ENCODE assay signal across 24 cellular contexts in genomic region chr2:72894466-72894865, GRCh38. TPM values are rescaled to one million over a fixed set of nuclear protein-coding genes. Genes with fewer than 3 reads are reported as not detected.
"Had no signal": no experiment of that assay in that cellular context is flagged by ENCODE, and none has a peak within 500 bp of the region (broad histone marks: within the 10 kb centered on the region; RNA-seq: fewer than 3 reads in every experiment).

No MANE protein-coding gene starts in this region.

- ATAC-seq: activated CD4-positive, CD25-positive, alpha-beta regulatory T cell treated with anti-CD3 and anti-CD28 coated beads, Interleukin-2, amount 50 U/mL, for 24 hours; activated CD8-positive, alpha-beta T cell treated with anti-CD3 and anti-CD28 coated beads, Interleukin-2, amount 10 ng/mL, durations not matched to agents 7 days and 5 days; activated naive CD8-positive, alpha-beta T cell treated with anti-CD3 and anti-CD28 coated beads, Interleukin-2, amount 50 U/mL, for 24 hours; gastroesophageal sphincter had no signal

- FAIRE-seq: colon had no signal

- H3K27me3 ChIP-seq: vagina had no signal

- DNase-seq: activated CD4-positive, alpha-beta T cell treated with anti-CD3 and anti-CD28 coated beads, Interleukin-2, amount 10 ng/mL, durations not matched to agents 7 days and 5 days; activated CD8-positive, alpha-beta memory T cell treated with anti-CD3 and anti-CD28 coated beads, Interleukin-2, amount 50 U/mL, for 48 hours; activated CD8-positive, alpha-beta T cell treated with anti-CD3 and anti-CD28 coated beads, Interleukin-2, amount 10 ng/mL, durations not matched to agents 7 days and 5 days; activated effector memory CD4-positive, alpha-beta T cell treated with Interleukin-2 at 50 U/mL for 16 hours; activated naive CD4-positive, alpha-beta T cell treated with anti-CD3 and anti-CD28 coated beads, Interleukin-2, amount 10 ng/mL, durations not matched to agents 7 days and 5 days; activated naive CD8-positive, alpha-beta T cell treated with anti-CD3 and anti-CD28 coated beads, Interleukin-2, amount 50 U/mL, for 24 hours; activated T-cell treated with anti-CD3 and anti-CD28 coated beads, Interleukin-2, amount 50 U/mL, for 48 hours; anterior cingulate cortex; central memory CD4-positive, alpha-beta T cell; dorsolateral prefrontal cortex; erythroblast; heart left ventricle; nephron progenitor cell; occipital lobe; retina; stimulated activated naive B cell treated with anti-CD40 and anti-IgM and Interleukin-4, amounts not matched to agents 10 μg/mL and 1 μg/mL and 100 μg/mL, for 72 hours; tibial artery had no signal

- H3K36me3 ChIP-seq: vagina had no signal

- H3K27ac ChIP-seq: dorsolateral prefrontal cortex, gastroesophageal sphincter, heart left ventricle, tibial artery, vagina had no signal

- H3K4me3 ChIP-seq: dorsolateral prefrontal cortex, gastroesophageal sphincter, heart left ventricle, tibial artery, vagina had no signal

- H3K9me3 ChIP-seq: gastroesophageal sphincter, heart left ventricle, tibial artery, vagina had no signal

RNA-seq across cellular contexts. Expression of gene EMX1, which starts 22.9 kb away (rescaled TPM):
- total RNA-seq: activated CD4-positive, alpha-beta T cell treated with anti-CD3 and anti-CD28 coated beads, Interleukin-2, amount 10 ng/mL, durations not matched to agents 7 days and 5 days; activated CD8-positive, alpha-beta T cell treated with anti-CD3 and anti-CD28 coated beads, Interleukin-2, amount 10 ng/mL, durations not matched to agents 7 days and 5 days; heart left ventricle; mesenteric fat pad; subcutaneous adipose tissue; T-helper 1 cell treated with Interleukin-12 subunit alpha and Interleukin-12 subunit beta and Interleukin-4 antibody, amounts not matched to agents 30 ng/mL and 1 ng/mL, for 36 hours; vagina had no signal
- polyA plus RNA-seq: heart left ventricle had no signal
